In the genomic region with DNA sequence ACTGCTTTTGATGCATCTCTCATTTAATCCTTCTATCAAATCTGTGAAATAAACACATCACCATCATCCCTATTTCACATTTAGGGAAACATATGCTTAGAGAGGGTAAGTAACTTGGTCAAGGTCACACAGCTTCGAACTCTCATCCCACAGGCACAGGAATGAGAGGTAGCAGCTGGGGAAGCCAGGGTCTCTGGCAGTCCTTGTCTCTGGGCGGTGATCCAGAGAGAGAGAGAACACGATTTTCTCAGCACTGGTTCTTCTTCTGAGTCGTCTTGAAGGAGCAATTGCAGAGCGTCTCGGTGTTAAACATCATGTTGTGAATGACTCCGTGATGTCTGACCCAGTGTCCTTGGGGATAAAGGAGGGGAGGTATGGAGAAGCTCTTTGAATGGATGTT, we compare ENCODE assay signal across 5 cellular contexts. TPM values are rescaled to one million over a fixed set of nuclear protein-coding genes. Genes with fewer than 3 reads are reported as not detected.
"Had no signal": no experiment of that assay in that cellular context is flagged by ENCODE, and none has a peak within 500 bp of the region (broad histone marks: within the 10 kb centered on the region; RNA-seq: fewer than 3 reads in every experiment).

No MANE protein-coding gene starts in this region.

RNA-seq across cellular contexts. Expression of gene FAM90A1, which starts 36.8 kb away (rescaled TPM):
- total RNA-seq: ascending aorta, astrocyte, bronchial epithelial cell, cardiac septum had no signal
- polyA plus RNA-seq: cardiac muscle cell had no signal
